8 cellular contexts compared by ENCODE assay signal in the genomic region with DNA sequence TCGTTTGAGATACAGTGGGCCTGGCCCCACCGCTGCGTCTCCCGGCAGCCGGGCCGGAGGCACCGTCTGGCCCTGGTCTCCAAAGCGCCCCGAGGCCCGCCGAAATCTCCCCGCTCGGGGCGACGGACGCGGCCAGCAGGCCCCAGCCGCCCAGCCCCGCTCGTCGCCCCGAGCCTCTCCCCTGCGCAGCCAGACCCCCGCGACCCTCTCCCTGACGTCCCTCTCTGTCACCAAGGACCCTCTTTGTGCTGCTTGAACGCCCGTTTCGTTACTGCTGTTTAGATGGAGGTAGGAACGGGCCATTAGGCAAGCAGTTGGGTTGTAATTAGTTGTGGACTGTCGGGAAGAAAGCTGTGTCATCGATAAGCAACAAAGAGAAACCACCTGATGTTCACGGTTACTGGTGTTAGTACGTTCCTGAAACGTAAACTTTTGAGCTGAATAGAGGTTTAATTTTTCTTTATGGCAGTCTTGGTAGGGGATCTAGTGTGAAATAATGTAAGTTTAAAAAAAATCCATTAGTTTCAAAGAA. TPM values are rescaled to one million over a fixed set of nuclear protein-coding genes. Genes with fewer than 3 reads are reported as not detected.
A peak's percentile ranks its signal among the peaks of the same experiment; 100 is the strongest.
DNase-seq lines count a peak whose midpoint lies in the region; ATAC-seq, FAIRE-seq and TF ChIP-seq lines count a peak whose summit lies in the region.

No MANE protein-coding gene starts in this region.

- TF ChIP-seq CTCF in Calu3 (IDR thresholded peaks at IDR 0.05; ENCODE audit: unreplicated experiment) (no peak), OCI-LY1 (IDR thresholded peaks at IDR 0.05; ENCODE audit: low read length) (no peak), parathyroid adenoma (IDR thresholded peaks at IDR 0.05) (no peak)

- H3K27ac ChIP-seq in OCI-LY1 (ENCODE audit: low read depth, low read length, poor library complexity, severe bottlenecking) (peak overlapping the region; percentile 71), parathyroid adenoma (peak overlapping the region; percentile 92)

- H3K9ac ChIP-seq in OCI-LY1 (ENCODE audit: low read length) (peak overlapping the region; percentile 96), parathyroid adenoma (peak overlapping the region; percentile 93)

- no peak for FAIRE-seq in H54 (lab: Jason Lieb, UNC)

- no peaks in the 10 kb centered on the region for H3F3A ChIP-seq in OCI-LY1 (ENCODE audit: insufficient read depth, low read length)

- H3K27me3 Mint-ChIP-seq in Calu3 (ENCODE audit: unreplicated experiment), result no peaks in the 10 kb centered on the region

- no TSS peak for BruUV-seq in Calu3 (replicated peaks; lab: Mats Ljungman, UMichigan)

- H3K36me3 ChIP-seq in OCI-LY1 (ENCODE audit: insufficient read depth, low read length), result peaks cover 15% of the 10 kb centered on the region
- H3K36me3 ChIP-seq in parathyroid adenoma (ENCODE audit: control insufficient read depth, insufficient read depth, low read length), result no peaks in the 10 kb centered on the region

- H3K79me2 ChIP-seq in OCI-LY1 (ENCODE audit: insufficient read depth, low read length) (peaks cover 47% of the 10 kb centered on the region), parathyroid adenoma (peaks cover 33% of the 10 kb centered on the region)

- peaks cover 30% of the 10 kb centered on the region for H3K36me3 Mint-ChIP-seq in Calu3 (ENCODE audit: insufficient read depth, unreplicated experiment)
- peaks cover 14 to 26% of the 10 kb centered on the region in 2 donors for H3K36me3 Mint-ChIP-seq in activated naive CD4-positive, alpha-beta T cell treated with anti-CD3 and anti-CD28 coated beads, Interleukin-2, amount 50 U/mL, for 72 hours

- CTCF ChIA-PET in Calu3 (lab: Charles Lee), result no interaction called here

- no peaks in the 10 kb centered on the region; the same call in 1 of the 2 replicates for H4K20me1 ChIP-seq in OCI-LY1 (ENCODE audit: insufficient read depth, low read length)

- peak overlapping the region; percentile 95 for H3K27ac Mint-ChIP-seq in Calu3 (ENCODE audit: unreplicated experiment)
- peak overlapping the region; percentile 97 to 100 for H3K27ac Mint-ChIP-seq in activated naive CD4-positive, alpha-beta T cell treated with anti-CD3 and anti-CD28 coated beads, Interleukin-2, amount 50 U/mL, for 72 hours

- peak; percentile 20 for ATAC-seq in GM19351 (IDR thresholded peaks at IDR 0.05; ENCODE audit: unreplicated experiment)
- peak; percentile 17 for ATAC-seq in HG03442 (IDR thresholded peaks at IDR 0.05; ENCODE audit: unreplicated experiment)
- peak; percentile 14 to 20 for ATAC-seq in activated naive CD4-positive, alpha-beta T cell treated with anti-CD3 and anti-CD28 coated beads, Interleukin-2, amount 50 U/mL, for 72 hours
- ATAC-seq in Right ventricle myocardium superior (ENCODE audit: poor library complexity), result peak; percentile 63

- peak overlapping the region; percentile 97 for H3K4me3 ChIP-seq in OCI-LY1 (ENCODE audit: low read depth, low read length, poor library complexity, severe bottlenecking)
- peak overlapping the region; percentile 94 for H3K4me3 ChIP-seq in parathyroid adenoma (ENCODE audit: low read depth, low read length)

- H3K4me3 Mint-ChIP-seq in Calu3 (ENCODE audit: low read depth, unreplicated experiment), result peak overlapping the region; percentile 86

- H3K4me1 Mint-ChIP-seq in Calu3 (ENCODE audit: low read depth, unreplicated experiment), result peaks cover 28% of the 10 kb centered on the region

- H3K4me2 ChIP-seq in OCI-LY1 (ENCODE audit: low read length) (peak overlapping the region; percentile 100), parathyroid adenoma (ENCODE audit: low read length) (peak overlapping the region; percentile 85)

- no peaks in the 10 kb centered on the region for H3K9me3 Mint-ChIP-seq in Calu3 (ENCODE audit: low read depth, unreplicated experiment)
- H3K9me3 Mint-ChIP-seq in activated naive CD4-positive, alpha-beta T cell treated with anti-CD3 and anti-CD28 coated beads, Interleukin-2, amount 50 U/mL, for 72 hours, result peaks cover 4% of the 10 kb centered on the region in 2 donors

- intact Hi-C loops in Calu3 (cut with micrococcal nuclease; ENCODE audit: unreplicated experiment) (no loop called here), Right ventricle myocardium superior (cut with DNase I) (loop anchor here (5.0 kb wide), 1 partner anchor 210 kb away; the partner anchor contains the start of genes R3HDM1 and ZRANB3)

- no peaks in the 10 kb centered on the region for H3K9me2 ChIP-seq in OCI-LY1 (ENCODE audit: low read depth, low read length)

- H3K27me3 ChIP-seq in OCI-LY1 (ENCODE audit: insufficient read depth, low read length) (no peaks in the 10 kb centered on the region), parathyroid adenoma (ENCODE audit: control insufficient read depth, insufficient read depth, low read length) (no peaks in the 10 kb centered on the region)

- no peaks in the 10 kb centered on the region for H3K9me3 ChIP-seq in OCI-LY1 (ENCODE audit: low read length)
- H3K9me3 ChIP-seq in parathyroid adenoma (ENCODE audit: control insufficient read depth, low read length), result no peaks in the 10 kb centered on the region

- H3K4me1 ChIP-seq in OCI-LY1 (ENCODE audit: insufficient read depth, low read length, severe bottlenecking) (peaks cover 20% of the 10 kb centered on the region), parathyroid adenoma (peaks cover 8% of the 10 kb centered on the region)

- TF ChIP-seq POLR2A in H54 (IDR thresholded peaks at IDR 0.05; ENCODE audit: low read depth, low read length), result no peak

- DNase-seq in Calu3 (peak; percentile 42), Right ventricle myocardium superior (no peak), H54 (ENCODE audit: insufficient read length, low spot score) (no peak)
- no peak for DNase-seq in activated naive CD4-positive, alpha-beta T cell treated with anti-CD3 and anti-CD28 coated beads, Interleukin-2, amount 50 U/mL, for 72 hours (ENCODE audit: low spot score in 2 of 2)

- H2AFZ ChIP-seq in OCI-LY1 (ENCODE audit: low read length), result no peak overlapping the region
- peak overlapping the region; percentile 83 for H2AFZ ChIP-seq in parathyroid adenoma

RNA-seq across cellular contexts. Expression of gene UBXN4, which starts 0.7 kb away (rescaled TPM):
- total RNA-seq in Calu3 (2022) (87.8 and 94.4 TPM in 2 replicates), Right ventricle myocardium superior (62.0 TPM)
- 100 to 1,000 TPM; 114 to 131 TPM for total RNA-seq in activated naive CD4-positive, alpha-beta T cell treated with anti-CD3 and anti-CD28 coated beads, Interleukin-2, amount 50 U/mL, for 72 hours
